In genomic region chr5:9924614-9925013, GRCh38 we compare ENCODE assay signal across 10 cellular contexts.
A peak's percentile ranks its signal among the peaks of the same experiment; 100 is the strongest.
DNase-seq lines count a peak whose midpoint lies in the region; ATAC-seq and TF ChIP-seq lines count a peak whose summit lies in the region.
"Had no signal": no experiment of that assay in that cellular context is flagged by ENCODE, and none has a peak within 500 bp of the region (broad histone marks: within the 10 kb centered on the region; RNA-seq: fewer than 3 reads in every experiment).

No MANE protein-coding gene starts in this region.

- H3K27me3 Mint-ChIP-seq in endodermal cell (ENCODE audit: insufficient read depth), result no peaks in the 10 kb centered on the region
- H3K27me3 Mint-ChIP-seq: dendritic cell treated with granulocyte-macrophage colony-stimulating factor and Interleukin-4, amounts not matched to agents 40 ng/mL and 50 ng/mL, for 4 days had no signal

- H3K27ac ChIP-seq in ACC112 (ENCODE audit: low read depth, low read length) (peak overlapping the region; percentile 86), HUES48 (ENCODE audit: low read depth, low read length) (peak overlapping the region; percentile 21), endodermal cell (ENCODE audit: low read depth, low read length) (no peak overlapping the region)

- intact Hi-C loops in sciatic nerve (cut with DNase I), result no loop called here

- H3K27me3 ChIP-seq in ACC112 (ENCODE audit: insufficient read depth, low read length) (no peaks in the 10 kb centered on the region), HUES48 (ENCODE audit: control insufficient read depth, insufficient read depth, low read length) (peaks cover 4% of the 10 kb centered on the region; the same call in 1 of the 2 replicates), endodermal cell (ENCODE audit: control insufficient read depth, insufficient read depth, low read length, poor library complexity, severe bottlenecking) (no peaks in the 10 kb centered on the region)

- DNase-seq in endodermal cell, result no peak
- DNase-seq in sciatic nerve (ENCODE audit: low spot score), result no peak
- no peak for DNase-seq in GM10248 (ENCODE audit: extremely low spot score)
- no peak for DNase-seq in NCI-H2227 treated with DMSO at 0.1 percent for 48 hours (lab: John Stamatoyannopoulos, UW)
- DNase-seq in DMS 273 treated with DMSO at 0.1 percent for 48 hours (lab: John Stamatoyannopoulos, UW), result no peak
- DNase-seq: CD8-positive, alpha-beta T cell had no signal

- H3K9me3 ChIP-seq in HUES48 (ENCODE audit: control insufficient read depth, insufficient read depth, low read length) (peaks cover 17% of the 10 kb centered on the region), endodermal cell (ENCODE audit: control insufficient read depth, low read length) (peaks cover 66% of the 10 kb centered on the region)

- CTCF ChIA-PET in GM10248 (lab: Yijun Ruan, JAX), result no interaction called here

- H3K9me3 Mint-ChIP-seq in endodermal cell, result peaks cover 40% of the 10 kb centered on the region

- no peak overlapping the region for H3K4me3 ChIP-seq in ACC112 (ENCODE audit: low read depth, low read length)
- H3K4me3 ChIP-seq in HUES48 (ENCODE audit: low read depth, low read length), result no peak overlapping the region
- peak overlapping the region; percentile 39 for H3K4me3 ChIP-seq in endodermal cell (ENCODE audit: low read length)

- 80 to 84% methylated on average over 1 to 2 of the region's 2 CpGs for WGBS in endodermal cell (ENCODE audit: insufficient coverage in 1 of 2, insufficient read length in 1 of 2), 2 experiments

- ATAC-seq in GM21390 (IDR thresholded peaks at IDR 0.05; ENCODE audit: unreplicated experiment) (peak; percentile 74), sciatic nerve (no peak)
- ATAC-seq: CD8-positive, alpha-beta T cell had no signal

- H3K27ac Mint-ChIP-seq in endodermal cell, result peak overlapping the region; percentile 79
- H3K27ac Mint-ChIP-seq: CD8-positive, alpha-beta T cell; dendritic cell treated with granulocyte-macrophage colony-stimulating factor and Interleukin-4, amounts not matched to agents 40 ng/mL and 50 ng/mL, for 4 days had no signal

- POLR2A ChIA-PET in GM10248 (lab: Yijun Ruan, JAX), result no interaction called here

- peaks cover 26% of the 10 kb centered on the region for H3K4me1 ChIP-seq in ACC112 (ENCODE audit: control insufficient read depth, insufficient read depth, low read length, unreplicated experiment)
- peaks cover 13% of the 10 kb centered on the region for H3K4me1 ChIP-seq in HUES48 (ENCODE audit: control insufficient read depth, insufficient read depth, low read length)
- peaks cover 10% of the 10 kb centered on the region for H3K4me1 ChIP-seq in endodermal cell (ENCODE audit: control insufficient read depth, insufficient read depth, low read length)

- H3K4me1 Mint-ChIP-seq in endodermal cell, result peaks cover 45% of the 10 kb centered on the region

- no peaks in the 10 kb centered on the region for H3K79me2 ChIP-seq in ACC112 (ENCODE audit: control insufficient read depth, insufficient read depth, low read length, unreplicated experiment)

- no peak overlapping the region for H3K9ac ChIP-seq in HUES48 (ENCODE audit: low read depth, low read length)
- H3K9ac ChIP-seq in endodermal cell (ENCODE audit: extremely low read depth, low read length, poor library complexity, severe bottlenecking), result no peak overlapping the region

- H3K36me3 Mint-ChIP-seq in endodermal cell (ENCODE audit: low read depth), result peaks cover 14% of the 10 kb centered on the region
- H3K36me3 Mint-ChIP-seq: CD8-positive, alpha-beta T cell had no signal

- no peak for TF ChIP-seq CTCF in endodermal cell (conservative IDR thresholded peaks at IDR 0.05)
- no peak for TF ChIP-seq CTCF in GM10248 (IDR thresholded peaks at IDR 0.05; ENCODE audit: control extremely low read depth, extremely low read depth, low read depth, missing control alignments)

- no peak overlapping the region for H2AFZ ChIP-seq in ACC112 (ENCODE audit: low read length, unreplicated experiment)

- H3K4me3 Mint-ChIP-seq in endodermal cell, result no peak overlapping the region
- H3K4me3 Mint-ChIP-seq: CD8-positive, alpha-beta T cell; dendritic cell treated with granulocyte-macrophage colony-stimulating factor and Interleukin-4, amounts not matched to agents 40 ng/mL and 50 ng/mL, for 4 days had no signal

- 0 out of 2 replicates have a peak, but pooled peaks cover 3% of the 10 kb centered on the region for H3K36me3 ChIP-seq in ACC112 (ENCODE audit: insufficient read depth, low read length)
- H3K36me3 ChIP-seq in HUES48 (ENCODE audit: control insufficient read depth, insufficient read depth, low read length), result no peaks in the 10 kb centered on the region
- peaks cover 6% of the 10 kb centered on the region for H3K36me3 ChIP-seq in endodermal cell (ENCODE audit: control insufficient read depth, insufficient read depth, low read length)
